Comparison of ENCODE assay signal across 1 cellular context in the genomic region with DNA sequence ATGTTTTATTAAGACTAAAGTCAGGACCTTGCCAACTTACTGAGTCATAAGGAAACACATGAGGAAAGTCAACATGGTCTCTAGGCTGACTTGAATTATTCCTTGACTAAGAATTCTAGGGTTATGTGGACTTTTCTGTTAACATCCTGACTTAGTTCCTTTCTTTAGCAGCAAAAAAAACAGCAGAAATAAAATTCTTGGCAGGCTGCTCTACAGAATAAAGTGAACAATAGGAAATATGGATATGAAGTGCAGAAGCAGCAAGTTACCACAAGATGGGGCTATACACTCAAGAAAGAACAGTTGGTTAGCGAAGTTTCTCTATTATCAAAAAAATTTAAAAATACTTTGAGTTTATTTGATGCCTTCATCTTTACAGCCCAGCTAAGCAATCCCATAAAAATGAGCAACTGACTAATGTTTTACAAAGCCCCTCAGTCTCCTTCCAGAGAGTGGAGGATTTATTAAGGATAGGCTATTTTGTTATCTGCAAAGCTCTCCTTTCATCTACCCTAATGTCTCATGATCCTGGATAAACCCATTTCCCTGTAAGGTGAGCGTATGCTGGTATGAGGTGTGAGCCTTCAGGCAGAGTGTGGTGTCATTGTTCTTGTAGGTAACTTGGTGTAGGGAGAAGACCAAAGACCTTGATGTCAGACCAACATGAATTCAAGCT.
TF ChIP-seq lines count a peak whose summit lies in the region.

No MANE protein-coding gene starts in this region.

TF ChIP-seq in GM23338, 12 proteins besides CTCF, POLR2A, EP300 and RAD21 (continued from another document):
- TF ChIP-seq, protein P1, sequence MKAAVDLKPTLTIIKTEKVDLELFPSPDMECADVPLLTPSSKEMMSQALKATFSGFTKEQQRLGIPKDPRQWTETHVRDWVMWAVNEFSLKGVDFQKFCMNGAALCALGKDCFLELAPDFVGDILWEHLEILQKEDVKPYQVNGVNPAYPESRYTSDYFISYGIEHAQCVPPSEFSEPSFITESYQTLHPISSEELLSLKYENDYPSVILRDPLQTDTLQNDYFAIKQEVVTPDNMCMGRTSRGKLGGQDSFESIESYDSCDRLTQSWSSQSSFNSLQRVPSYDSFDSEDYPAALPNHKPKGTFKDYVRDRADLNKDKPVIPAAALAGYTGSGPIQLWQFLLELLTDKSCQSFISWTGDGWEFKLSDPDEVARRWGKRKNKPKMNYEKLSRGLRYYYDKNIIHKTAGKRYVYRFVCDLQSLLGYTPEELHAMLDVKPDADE (IDR thresholded peaks at IDR 0.05), result no peak
- TF ChIP-seq EZH2 (IDR thresholded peaks at IDR 0.05; ENCODE audit: low read depth, unreplicated experiment) (no peak), POLR2AphosphoS5 (IDR thresholded peaks at IDR 0.05; ENCODE audit: low read depth) (no peak), JUNB (IDR thresholded peaks at IDR 0.05; ENCODE audit: unreplicated experiment) (no peak), CREB1 (CRISPR knock-in tag; IDR thresholded peaks at IDR 0.05; ENCODE audit: low read depth) (no peak), NANOG (IDR thresholded peaks at IDR 0.05; ENCODE audit: borderline replicate concordance) (no peak)
